Comparison of ENCODE assay signal across 8 cellular contexts in genomic region chr11:44936527-44936926, GRCh38. TPM values are rescaled to one million over a fixed set of nuclear protein-coding genes. Genes with fewer than 3 reads are reported as not detected.
DNase-seq lines count a peak whose midpoint lies in the region; ATAC-seq, FAIRE-seq and TF ChIP-seq lines count a peak whose summit lies in the region.

No MANE protein-coding gene starts in this region.

- H3K36me3 Mint-ChIP-seq in activated T-helper 17 cell treated with anti-CD3 and anti-CD28 coated beads, Interleukin-2, amount 50 U/mL, for 72 hours (ENCODE audit: low read depth) = no peaks in the 10 kb centered on the region
- H3K36me3 Mint-ChIP-seq in type B pancreatic cell = peaks cover 4% of the 10 kb centered on the region

- CTCF ChIA-PET in RWPE1 (lab: Yijun Ruan, JAX) = interaction anchor here (0.5 to 14.8 kb wide), 26 partner anchors 8 to 1223 kb away, joined by 3 to 407 read pairs (median 4); no protein-coding TSS in a partner anchor

- peak; percentile 86 for TF ChIP-seq CTCF in KMS-11 (conservative IDR thresholded peaks at IDR 0.05; ENCODE audit: low read depth, low read length)
- peak; percentile 90 for TF ChIP-seq CTCF in RWPE1 (conservative IDR thresholded peaks at IDR 0.05; ENCODE audit: low read depth)
- peak; percentile 72 to 97 (median 88) for TF ChIP-seq CTCF in pancreas (IDR thresholded peaks at IDR 0.05)
- TF ChIP-seq CTCF in type B pancreatic cell (conservative IDR thresholded peaks at IDR 0.05) = peak; percentile 85

- H4K20me1 ChIP-seq in KMS-11 (ENCODE audit: insufficient read depth) = no peaks in the 10 kb centered on the region

- intact Hi-C loops in pancreas (cut with DNase I) = loop anchor here in 1 of 3 donors (5.0 to 10.0 kb wide), 2 partner anchors 171 to 398 kb away; no protein-coding TSS in a partner anchor

- no peaks in the 10 kb centered on the region for H3K36me3 ChIP-seq in KMS-11 (ENCODE audit: insufficient read depth)
- peaks cover 0 to 3% (median 0%) of the 10 kb centered on the region in 3 donors for H3K36me3 ChIP-seq in pancreas

- no peak overlapping the region for H3K27ac ChIP-seq in KMS-11
- H3K27ac ChIP-seq in RWPE1 = peak overlapping the region; percentile 70
- H3K27ac ChIP-seq in pancreas = no peak overlapping the region

- H3K9me3 ChIP-seq in pancreas = no peaks in the 10 kb centered on the region

- peak; percentile 80 for ATAC-seq in activated T-helper 17 cell treated with anti-CD3 and anti-CD28 coated beads, Interleukin-2, amount 50 U/mL, for 72 hours (replicated peaks)
- peak; percentile 78 to 95 (median 88) for ATAC-seq in pancreas

- H2AFZ ChIP-seq in KMS-11 (ENCODE audit: low read depth) = no peak overlapping the region

- H3K27ac Mint-ChIP-seq in activated T-helper 17 cell treated with anti-CD3 and anti-CD28 coated beads, Interleukin-2, amount 50 U/mL, for 72 hours = no peak overlapping the region
- H3K27ac Mint-ChIP-seq in type B pancreatic cell = no peak overlapping the region

- H3K4me2 ChIP-seq in KMS-11 = no peak overlapping the region

- H3K4me3 ChIP-seq in KMS-11 (IDR thresholded peaks at IDR 0.05; ENCODE audit: insufficient read depth, low read depth, low read length) (no peak overlapping the region), pancreas (no peak overlapping the region)

- POLR2A ChIA-PET in RWPE1 (lab: Yijun Ruan, JAX; ENCODE audit: low non-redundant PET) = no interaction called here

- H3K27me3 ChIP-seq in KMS-11 (ENCODE audit: insufficient read depth, low read depth) (no peaks in the 10 kb centered on the region), pancreas (no peaks in the 10 kb centered on the region)

- no peaks in the 10 kb centered on the region for H3K4me1 Mint-ChIP-seq in activated T-helper 17 cell treated with anti-CD3 and anti-CD28 coated beads, Interleukin-2, amount 50 U/mL, for 72 hours
- peaks cover 22% of the 10 kb centered on the region for H3K4me1 Mint-ChIP-seq in type B pancreatic cell (ENCODE audit: unreplicated experiment)

- no peak overlapping the region for H3K4me3 Mint-ChIP-seq in activated T-helper 17 cell treated with anti-CD3 and anti-CD28 coated beads, Interleukin-2, amount 50 U/mL, for 72 hours
- no peak overlapping the region for H3K4me3 Mint-ChIP-seq in type B pancreatic cell

- DNase-seq in AML-193 (lab: John Stamatoyannopoulos, UW) (peak; percentile 49 to 57), GM19238 (ENCODE audit: insufficient read length, low spot score) (peak; percentile 69), RWPE1 (ENCODE audit: low spot score) (peak; percentile 68), frontal cortex (ENCODE audit: low spot score in 2 of 2) (peak; percentile 73 to 82), pancreas (peak; percentile 61 to 93 (median 86)), type B pancreatic cell (ENCODE audit: extremely low spot score, unreplicated experiment) (peak; percentile 78)

- no peaks in the 10 kb centered on the region for H3K9me3 Mint-ChIP-seq in activated T-helper 17 cell treated with anti-CD3 and anti-CD28 coated beads, Interleukin-2, amount 50 U/mL, for 72 hours
- H3K9me3 Mint-ChIP-seq in type B pancreatic cell = no peaks in the 10 kb centered on the region

- H3K9ac ChIP-seq in KMS-11 = no peak overlapping the region

- 30 to 51% methylated on average over 16 to 20 of the region's 20 CpGs for WGBS in pancreas, 2 donors

- no peaks in the 10 kb centered on the region for H3K27me3 Mint-ChIP-seq in activated T-helper 17 cell treated with anti-CD3 and anti-CD28 coated beads, Interleukin-2, amount 50 U/mL, for 72 hours
- H3K27me3 Mint-ChIP-seq in type B pancreatic cell = no peaks in the 10 kb centered on the region

- H3K4me1 ChIP-seq in KMS-11 (ENCODE audit: low read depth, poor library complexity, severe bottlenecking) = no peaks in the 10 kb centered on the region
- H3K4me1 ChIP-seq in pancreas = no peaks in the 10 kb centered on the region

- FAIRE-seq in frontal cortex (lab: Jason Lieb, UNC) = no peak
- FAIRE-seq in pancreas (lab: Jason Lieb, UNC) = no peak

- no peaks in the 10 kb centered on the region for H3K79me2 ChIP-seq in KMS-11 (ENCODE audit: insufficient read depth, low read depth)

RNA-seq across cellular contexts. Expression of gene TP53I11, which starts 14.2 kb away (rescaled TPM):
- 1 to 10 TPM; 3.8 to 6.4 TPM for total RNA-seq in activated T-helper 17 cell treated with anti-CD3 and anti-CD28 coated beads, Interleukin-2, amount 50 U/mL, for 72 hours
- total RNA-seq in frontal cortex = 20.4 TPM
- 10 to 100 TPM; 22.3 to 40.2 (median 30.5) TPM for total RNA-seq in pancreas
- 10 to 100 TPM; 18.8 to 29.2 TPM for polyA plus RNA-seq in pancreas
- total RNA-seq in type B pancreatic cell (ENCODE audit: low replicate concordance) = 38.2 and 72.4 TPM in 2 replicates
